Comparison of ENCODE assay signal across 24 cellular contexts in genomic region chr2:33265584-33266338, GRCh38.
DNase-seq lines count a peak whose midpoint lies in the region; ATAC-seq lines count a peak whose summit lies in the region.
"Had no signal": no experiment of that assay in that cellular context is flagged by ENCODE, and none has a peak within 500 bp of the region (broad histone marks: within the 10 kb centered on the region; RNA-seq: fewer than 3 reads in every experiment).

No MANE protein-coding gene starts in this region.

- H3K9me3 ChIP-seq in T-helper 17 cell (ENCODE audit: control insufficient read depth, low read length, poor library complexity, severe bottlenecking) (no peaks in the 10 kb centered on the region), stomach smooth muscle (ENCODE audit: control insufficient read depth in 2 of 2, low read length in 2 of 2) (no peaks in the 10 kb centered on the region)
- H3K9me3 ChIP-seq: BE2C, SK-N-SH had no signal

- H3K4me1 ChIP-seq in stomach smooth muscle (ENCODE audit: control insufficient read depth, insufficient read depth, low read length) = peaks cover 12% of the 10 kb centered on the region
- H3K4me1 ChIP-seq: BE2C, parathyroid adenoma had no signal

- DNase-seq in Right ventricle myocardium inferior (ENCODE audit: missing footprints) (no peak), Right ventricle myocardium superior (no peak), T-helper 17 cell (no peak), OCI-M1 (lab: John Stamatoyannopoulos, UW) (no peak), NCI-H82 (lab: John Stamatoyannopoulos, UW) (no peak)
- no peak for DNase-seq in activated effector memory CD4-positive, alpha-beta T cell treated with anti-CD3 and anti-CD28 coated beads, Interleukin-2, amount 50 U/mL, for 16 hours
- DNase-seq: activated CD4-positive, alpha-beta T cell treated with anti-CD3 and anti-CD28 coated beads for 48 hours; activated CD8-positive, alpha-beta memory T cell treated with anti-CD3 and anti-CD28 coated beads, Interleukin-2, amount 10 ng/mL, durations not matched to agents 7 days and 5 days; activated naive CD4-positive, alpha-beta T cell treated with anti-CD3 and anti-CD28 coated beads, Interleukin-2, amount 10 ng/mL, durations not matched to agents 7 days and 5 days; activated T-cell treated with anti-CD3 and anti-CD28 coated beads, Interleukin-2, amount 50 U/mL, for 72 hours; anterior cingulate cortex; BE2C; central memory CD4-positive, alpha-beta T cell; dorsolateral prefrontal cortex; GF-D8; mucosa of descending colon; NCI-H1694 treated with DMSO at 0.1 percent for 48 hours; NCI-H526; SK-N-SH; substantia nigra had no signal

- no peaks in the 10 kb centered on the region for H3K4me1 Mint-ChIP-seq in T-helper 17 cell
- H3K4me1 Mint-ChIP-seq: activated CD8-positive, alpha-beta memory T cell treated with anti-CD3 and anti-CD28 coated beads, Interleukin-2, amount 10 ng/mL, durations not matched to agents 7 days and 5 days; activated naive CD4-positive, alpha-beta T cell treated with anti-CD3 and anti-CD28 coated beads, Interleukin-2, amount 10 ng/mL, durations not matched to agents 7 days and 5 days; GM23338 had no signal

- intact Hi-C loops in Right ventricle myocardium inferior (cut with DNase I) (loop anchor here (5.0 kb wide), 1 partner anchor 228 kb away; no protein-coding TSS in a partner anchor), Right ventricle myocardium superior (cut with DNase I) (loop anchor here (5.0 kb wide), 1 partner anchor 493 kb away; no protein-coding TSS in a partner anchor)

- peak overlapping the region; percentile 55 for H3K27ac ChIP-seq in stomach smooth muscle (ENCODE audit: low read length)
- H3K27ac ChIP-seq: dorsolateral prefrontal cortex, parathyroid adenoma had no signal

- H3K9ac ChIP-seq in stomach smooth muscle (ENCODE audit: low read length in 2 of 2) = no peak overlapping the region
- H3K9ac ChIP-seq: parathyroid adenoma, SK-N-SH had no signal

- H3K4me3 ChIP-seq in stomach smooth muscle (ENCODE audit: low read length in 2 of 2) = no peak overlapping the region
- H3K4me3 ChIP-seq: dorsolateral prefrontal cortex, GM23338, mucosa of descending colon had no signal

- H3K36me3 Mint-ChIP-seq in T-helper 17 cell (ENCODE audit: low read depth) = peaks cover 9% of the 10 kb centered on the region
- H3K36me3 Mint-ChIP-seq: activated naive CD4-positive, alpha-beta T cell treated with anti-CD3 and anti-CD28 coated beads, Interleukin-2, amount 10 ng/mL, durations not matched to agents 7 days and 5 days had no signal

- ATAC-seq in Right ventricle myocardium inferior (peak; percentile 32), Right ventricle myocardium superior (ENCODE audit: poor library complexity) (no peak), T-helper 17 cell (peak; percentile 40), esophagus mucosa (peak; percentile 97)
- ATAC-seq: activated CD8-positive, alpha-beta memory T cell treated with anti-CD3 and anti-CD28 coated beads, Interleukin-2, amount 10 ng/mL, durations not matched to agents 7 days and 5 days; activated T-cell treated with anti-CD3 and anti-CD28 coated beads, Interleukin-2, amount 50 U/mL, for 72 hours; GM23338; mucosa of descending colon had no signal

- H3K4me3 Mint-ChIP-seq in T-helper 17 cell = no peak overlapping the region
- H3K4me3 Mint-ChIP-seq: activated CD8-positive, alpha-beta memory T cell treated with anti-CD3 and anti-CD28 coated beads, Interleukin-2, amount 10 ng/mL, durations not matched to agents 7 days and 5 days; activated naive CD4-positive, alpha-beta T cell treated with anti-CD3 and anti-CD28 coated beads, Interleukin-2, amount 10 ng/mL, durations not matched to agents 7 days and 5 days; activated T-cell treated with anti-CD3 and anti-CD28 coated beads, Interleukin-2, amount 50 U/mL, for 72 hours; GM23338 had no signal

- peaks cover 3 to 20% of the 10 kb centered on the region in 2 donors for H3K36me3 ChIP-seq in stomach smooth muscle (ENCODE audit: control insufficient read depth in 2 of 2, insufficient read depth in 2 of 2, low read length in 2 of 2)
- H3K36me3 ChIP-seq: BE2C had no signal

- H3K27me3 ChIP-seq in stomach smooth muscle (ENCODE audit: control insufficient read depth in 1 of 2, insufficient read depth in 2 of 2, low read length in 2 of 2) = no peaks in the 10 kb centered on the region
- H3K27me3 ChIP-seq: BE2C, dorsolateral prefrontal cortex had no signal

- H3K27me3 Mint-ChIP-seq in T-helper 17 cell = peaks cover 25% of the 10 kb centered on the region

- no peak overlapping the region for H3K27ac Mint-ChIP-seq in T-helper 17 cell
- H3K27ac Mint-ChIP-seq: activated CD8-positive, alpha-beta memory T cell treated with anti-CD3 and anti-CD28 coated beads, Interleukin-2, amount 10 ng/mL, durations not matched to agents 7 days and 5 days; activated naive CD4-positive, alpha-beta T cell treated with anti-CD3 and anti-CD28 coated beads, Interleukin-2, amount 10 ng/mL, durations not matched to agents 7 days and 5 days; activated T-cell treated with anti-CD3 and anti-CD28 coated beads, Interleukin-2, amount 50 U/mL, for 72 hours; GM23338 had no signal
